In the genomic region with DNA sequence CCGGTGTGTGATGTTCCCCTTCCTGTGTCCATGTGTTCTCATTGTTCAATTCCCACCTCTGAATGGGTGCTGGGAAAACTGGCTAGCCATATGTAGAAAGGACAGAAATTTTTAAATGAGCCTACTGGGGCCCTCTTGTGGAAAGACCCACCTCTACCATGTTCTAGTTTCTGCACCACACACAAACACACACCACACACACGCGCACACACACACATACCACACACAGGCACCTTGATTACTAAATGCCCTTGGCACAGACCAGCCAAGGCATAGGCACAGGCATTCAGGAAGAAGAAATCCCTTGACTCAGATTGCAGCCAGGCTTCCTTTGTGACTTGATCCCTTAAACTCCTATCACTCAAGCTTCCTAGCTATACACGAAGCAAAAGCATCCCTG, we compare ENCODE assay signal across 7 cellular contexts.
DNase-seq lines count a peak whose midpoint lies in the region; ATAC-seq and TF ChIP-seq lines count a peak whose summit lies in the region.

No MANE protein-coding gene starts in this region.

- no peak for ATAC-seq in GM19023 (IDR thresholded peaks at IDR 0.05; ENCODE audit: unreplicated experiment)
- no peak for ATAC-seq in activated T-cell treated with anti-CD3 and anti-CD28 coated beads, Interleukin-2, amount 50 U/mL, for 72 hours (replicated peaks in 1 of 2)

- H3K27me3 Mint-ChIP-seq in endothelial cell (ENCODE audit: unreplicated experiment): peaks cover 2% of the 10 kb centered on the region
- H3K27me3 Mint-ChIP-seq in activated T-cell treated with anti-CD3 and anti-CD28 coated beads, Interleukin-2, amount 50 U/mL, for 72 hours (ENCODE audit: low read depth): no peaks in the 10 kb centered on the region

- TF ChIP-seq CTCF in GM13977 (IDR thresholded peaks at IDR 0.05; ENCODE audit: extremely low read depth, insufficient read depth, missing control alignments) (peak; percentile 49), endothelial cell (IDR thresholded peaks at IDR 0.05; ENCODE audit: unreplicated experiment) (no peak)

- in situ Hi-C loops in GM13977 (cut with MboI; ENCODE audit: low pct_unique_long_range_greater_than_20kb, low sequenced_read_pairs, unreplicated experiment): no loop called here

- no peak for DNase-seq in GM13977 (ENCODE audit: low spot score)
- peak; percentile 52 for DNase-seq in NCI-H524 treated with DMSO at 0.1 percent for 48 hours (lab: John Stamatoyannopoulos, UW)
- DNase-seq in endothelial cell (ENCODE audit: low spot score): peak; percentile 12
- peak; percentile 19 for DNase-seq in pulmonary artery endothelial cell (ENCODE audit: low read depth, low spot score)
- no peak for DNase-seq in activated T-cell treated with anti-CD3 and anti-CD28 coated beads, Interleukin-2, amount 50 U/mL, for 72 hours
- DNase-seq in ureter (ENCODE audit: low spot score): no peak

- no peak overlapping the region for H3K4me3 Mint-ChIP-seq in endothelial cell (ENCODE audit: unreplicated experiment)
- no peak overlapping the region for H3K4me3 Mint-ChIP-seq in activated T-cell treated with anti-CD3 and anti-CD28 coated beads, Interleukin-2, amount 50 U/mL, for 72 hours

- H3K9me3 Mint-ChIP-seq in endothelial cell (ENCODE audit: unreplicated experiment): no peaks in the 10 kb centered on the region
- H3K9me3 Mint-ChIP-seq in activated T-cell treated with anti-CD3 and anti-CD28 coated beads, Interleukin-2, amount 50 U/mL, for 72 hours: no peaks in the 10 kb centered on the region

- no peak overlapping the region for H3K27ac Mint-ChIP-seq in endothelial cell (ENCODE audit: unreplicated experiment)
- H3K27ac Mint-ChIP-seq in activated T-cell treated with anti-CD3 and anti-CD28 coated beads, Interleukin-2, amount 50 U/mL, for 72 hours: no peak overlapping the region

- H3K4me1 Mint-ChIP-seq in endothelial cell (ENCODE audit: unreplicated experiment): peaks cover 22% of the 10 kb centered on the region
- peaks cover 28% of the 10 kb centered on the region for H3K4me1 Mint-ChIP-seq in activated T-cell treated with anti-CD3 and anti-CD28 coated beads, Interleukin-2, amount 50 U/mL, for 72 hours (ENCODE audit: low read depth)

- H3K36me3 Mint-ChIP-seq in endothelial cell (ENCODE audit: low read depth, unreplicated experiment): no peaks in the 10 kb centered on the region
- peaks cover 0 to 1% of the 10 kb centered on the region in 2 donors for H3K36me3 Mint-ChIP-seq in activated T-cell treated with anti-CD3 and anti-CD28 coated beads, Interleukin-2, amount 50 U/mL, for 72 hours (ENCODE audit: insufficient read depth in 2 of 2)

Comparison
In these comparisons a context has a peak if more than half of its experiments do, and no peak if none do; other contexts are left out.
1. DNase-seq: peak in NCI-H524 treated with DMSO at 0.1 percent for 48 hours (single experiment), endothelial cell (single experiment) and pulmonary artery endothelial cell (single experiment); none in GM13977 (single experiment), activated T-cell treated with anti-CD3 and anti-CD28 coated beads, Interleukin-2, amount 50 U/mL, for 72 hours (0 of 2) and ureter (single experiment).